ENCODE assay signal across 8 cellular contexts in genomic region chr9:92807757-92808725, GRCh38. TPM values are rescaled to one million over a fixed set of nuclear protein-coding genes. Genes with fewer than 3 reads are reported as not detected.
A peak's percentile ranks its signal among the peaks of the same experiment; 100 is the strongest.
DNase-seq lines count a peak whose midpoint lies in the region; ATAC-seq, FAIRE-seq and TF ChIP-seq lines count a peak whose summit lies in the region.

No MANE protein-coding gene starts in this region.

- no peaks in the 10 kb centered on the region for H3K79me1 ChIP-seq in IMR-90 (ENCODE audit: low read depth in 1 of 2, low read length in 2 of 2)

- H3K4me1 Mint-ChIP-seq in activated CD8-positive, alpha-beta T cell treated with anti-CD3 and anti-CD28 coated beads, Interleukin-2, amount 10 ng/mL, durations not matched to agents 7 days and 5 days (ENCODE audit: low read depth), result peaks cover 15% of the 10 kb centered on the region

- TF ChIP-seq POLR2A in A549 (IDR thresholded peaks at IDR 0.05; ENCODE audit: low read length), result no peak
- no peak for TF ChIP-seq POLR2A in IMR-90 (IDR thresholded peaks at IDR 0.05; ENCODE audit: low read depth, low read length)
- TF ChIP-seq POLR2A in vagina (IDR thresholded peaks at IDR 0.05), result no peak

- no peak overlapping the region for H3K23ac ChIP-seq in IMR-90 (ENCODE audit: low read depth, low read length)

- no peaks in the 10 kb centered on the region for H3K36me3 Mint-ChIP-seq in activated CD8-positive, alpha-beta T cell treated with anti-CD3 and anti-CD28 coated beads, Interleukin-2, amount 10 ng/mL, durations not matched to agents 7 days and 5 days (ENCODE audit: low read depth)

- no peak overlapping the region for H3K14ac ChIP-seq in IMR-90 (replicated peaks; ENCODE audit: low read depth, low read length)

- peak overlapping the region; percentile 35 for H3K4me3 Mint-ChIP-seq in activated CD8-positive, alpha-beta T cell treated with anti-CD3 and anti-CD28 coated beads, Interleukin-2, amount 10 ng/mL, durations not matched to agents 7 days and 5 days

- peak overlapping the region; percentile 39; the same call in 2 of the 3 replicates for H3K4me3 ChIP-seq in A549
- H3K4me3 ChIP-seq in IMR-90 (ENCODE audit: insufficient read depth, low read depth, low read length), result no peak overlapping the region
- H3K4me3 ChIP-seq in iPS-20b (ENCODE audit: low read length), result peak overlapping the region; percentile 58; the same call in 1 of the 2 replicates
- peak overlapping the region; percentile 10 to 39 for H3K4me3 ChIP-seq in vagina

- no peak overlapping the region for H4K91ac ChIP-seq in IMR-90 (ENCODE audit: insufficient read depth, low read depth, low read length)

- DNase-seq in A549 (ENCODE audit: low read depth in 1 of 2, low spot score in 1 of 2) (no peak), IMR-90 (no peak), vagina (ENCODE audit: extremely low spot score in 2 of 2) (no peak), CD1c-positive myeloid dendritic cell (ENCODE audit: extremely low spot score) (no peak), D721Med (ENCODE audit: insufficient read length, low spot score) (no peak)
- DNase-seq in activated CD8-positive, alpha-beta T cell treated with anti-CD3 and anti-CD28 coated beads, Interleukin-2, amount 10 ng/mL, durations not matched to agents 7 days and 5 days, result no peak

- H3K9me3 ChIP-seq in A549 (no peaks in the 10 kb centered on the region), IMR-90 (ENCODE audit: control insufficient read depth, insufficient read depth, low read length) (no peaks in the 10 kb centered on the region; the same call in 1 of the 2 replicates), iPS-20b (ENCODE audit: insufficient read depth, low read depth, low read length) (no peaks in the 10 kb centered on the region), vagina (no peaks in the 10 kb centered on the region)

- TF ChIP-seq RAD21 in A549 (conservative IDR thresholded peaks at IDR 0.05 in 1 of 2, IDR thresholded peaks at IDR 0.05 in 1 of 2), result no peak
- TF ChIP-seq RAD21 in IMR-90 (IDR thresholded peaks at IDR 0.05; ENCODE audit: low read length), result no peak

- no peak for TF ChIP-seq CTCF in A549 (IDR thresholded peaks at IDR 0.05)
- no peak for TF ChIP-seq CTCF in IMR-90 (conservative IDR thresholded peaks at IDR 0.05; ENCODE audit: low read depth, low read length)
- no peak for TF ChIP-seq CTCF in vagina (IDR thresholded peaks at IDR 0.05)
- no peak for TF ChIP-seq CTCF in D721Med (IDR thresholded peaks at IDR 0.05; ENCODE audit: insufficient read depth, missing control alignments)

- in situ Hi-C loops in IMR-90 (cut with MboI; ENCODE audit: low sequenced_read_pairs), result no loop called here

- no peak overlapping the region for H3K27ac Mint-ChIP-seq in activated CD8-positive, alpha-beta T cell treated with anti-CD3 and anti-CD28 coated beads, Interleukin-2, amount 10 ng/mL, durations not matched to agents 7 days and 5 days

- no peak overlapping the region for H3K56ac ChIP-seq in IMR-90 (ENCODE audit: extremely low read depth, insufficient read depth, low read length)

- H2AK5ac ChIP-seq in IMR-90 (ENCODE audit: low read depth, low read length), result no peak overlapping the region

- dilution Hi-C loops in IMR-90 (cut with HindIII; ENCODE audit: low sequenced_read_pairs, unreplicated experiment), result no loop called here

- WGBS in A549 (ENCODE audit: missing lambda C conversion rate), result 2% methylated on average over 9 of the region's 76 CpGs
- WGBS in IMR-90 (ENCODE audit: extremely low coverage in 2 of 2, insufficient read length in 1 of 2), 2 experiments, result 5% methylated on average over 57 of the region's 76 CpGs; no CpG with 5 or more reads in 1 of the 2 experiments

- H3K4me2 ChIP-seq in A549, result peak overlapping the region; percentile 91
- no peak overlapping the region for H3K4me2 ChIP-seq in IMR-90 (ENCODE audit: low read depth, low read length)

- intact Hi-C loops in IMR-90 (cut with micrococcal nuclease), result no loop called here
- intact Hi-C loops in vagina (cut with DNase I), result no loop called here

- H4K5ac ChIP-seq in IMR-90 (ENCODE audit: low read depth, low read length), result no peak overlapping the region

- peaks cover 67% of the 10 kb centered on the region for H3K27me3 ChIP-seq in IMR-90 (ENCODE audit: control insufficient read depth, insufficient read depth, low read length)
- H3K27me3 ChIP-seq in iPS-20b (ENCODE audit: insufficient read depth, low read length), result peaks cover 99% of the 10 kb centered on the region
- H3K27me3 ChIP-seq in vagina, result peaks cover 27% of the 10 kb centered on the region

- H3K27ac ChIP-seq in A549 (no peak overlapping the region), IMR-90 (ENCODE audit: insufficient read depth, low read length) (no peak overlapping the region), iPS-20b (ENCODE audit: low read length) (no peak overlapping the region), vagina (no peak overlapping the region)

- H3K4ac ChIP-seq in IMR-90 (ENCODE audit: low read depth, low read length), result no peak overlapping the region

- H2AFZ ChIP-seq in IMR-90 (replicated peaks; ENCODE audit: low read length, poor library complexity), result no peak overlapping the region

- TF ChIP-seq EP300 in A549 (IDR thresholded peaks at IDR 0.05), result no peak

- H2BK5ac ChIP-seq in IMR-90 (ENCODE audit: low read depth, low read length, poor library complexity, severe bottlenecking), result no peak overlapping the region

- H3K18ac ChIP-seq in IMR-90 (ENCODE audit: low read depth, low read length), result no peak overlapping the region

- H3K36me3 ChIP-seq in IMR-90 (ENCODE audit: control insufficient read depth, insufficient read depth, low read length) (no peaks in the 10 kb centered on the region), iPS-20b (ENCODE audit: insufficient read depth, low read depth, low read length) (no peaks in the 10 kb centered on the region), vagina (no peaks in the 10 kb centered on the region)

- FAIRE-seq in A549 (lab: Jason Lieb, UNC), result no peak
- no peak for FAIRE-seq in D721Med (lab: Jason Lieb, UNC)

- ATAC-seq in A549 (peak; percentile 62 to 67), IMR-90 (ENCODE audit: low read depth) (peak; percentile 4; the same call in 1 of the 2 replicates), GM18502 (IDR thresholded peaks at IDR 0.05; ENCODE audit: poor library complexity, unreplicated experiment) (no peak)
- peak; percentile 50 for ATAC-seq in activated CD8-positive, alpha-beta T cell treated with anti-CD3 and anti-CD28 coated beads, Interleukin-2, amount 10 ng/mL, durations not matched to agents 7 days and 5 days

- BruUV-seq in IMR-90 (replicated peaks; lab: Mats Ljungman, UMichigan), result no TSS peak

- H3K9ac ChIP-seq in IMR-90 (ENCODE audit: low read depth, low read length) (no peak overlapping the region), iPS-20b (ENCODE audit: low read depth, low read length) (no peak overlapping the region)

- H2AK9ac ChIP-seq in IMR-90 (replicated peaks; ENCODE audit: low read depth, low read length, poor library complexity), result no peak overlapping the region

- 0 out of 2 replicates have a peak, but pooled peaks cover 10% of the 10 kb centered on the region for H3K9me1 ChIP-seq in IMR-90 (ENCODE audit: insufficient read depth, low read length)

- no peak overlapping the region for H2BK20ac ChIP-seq in IMR-90 (ENCODE audit: low read depth, low read length)

- H3K27me3 Mint-ChIP-seq in activated CD8-positive, alpha-beta T cell treated with anti-CD3 and anti-CD28 coated beads, Interleukin-2, amount 10 ng/mL, durations not matched to agents 7 days and 5 days (ENCODE audit: low read depth), result peaks cover 46% of the 10 kb centered on the region

- H3K4me1 ChIP-seq in A549, result peaks cover 22% of the 10 kb centered on the region
- H3K4me1 ChIP-seq in IMR-90 (ENCODE audit: control insufficient read depth, insufficient read depth, low read length), result peaks cover 1% of the 10 kb centered on the region; the same call in 1 of the 2 replicates
- no peaks in the 10 kb centered on the region; the same call in 1 of the 2 replicates for H3K4me1 ChIP-seq in iPS-20b (ENCODE audit: insufficient read depth, low read length)
- peaks cover 31% of the 10 kb centered on the region for H3K4me1 ChIP-seq in vagina

- no peak overlapping the region for H2BK120ac ChIP-seq in IMR-90 (ENCODE audit: low read depth, low read length)

- H4K20me1 ChIP-seq in IMR-90 (ENCODE audit: insufficient read depth, low read length), result no peaks in the 10 kb centered on the region

- CTCF ChIA-PET in A549 (lab: Yijun Ruan, JAX), result interaction anchor here (0.6 to 1.9 kb wide), 4 partner anchors 16 to 191 kb away, joined by 3 to 8 read pairs (median 6); no protein-coding TSS in a partner anchor
- CTCF ChIA-PET in IMR-90 (lab: Yijun Ruan, JAX), result interaction anchor here (0.6 to 1.4 kb wide), 2 partner anchors 17 to 52 kb away, joined by 3 to 4 read pairs; no protein-coding TSS in a partner anchor
- CTCF ChIA-PET in activated CD8-positive, alpha-beta T cell treated with anti-CD3 and anti-CD28 coated beads, Interleukin-2, amount 10 ng/mL, durations not matched to agents 7 days and 5 days (lab: Charles Lee), result interaction anchor here (1.0 to 1.8 kb wide), 4 partner anchors 8 to 44 kb away, joined by 3 to 7 read pairs (median 6); partner anchors contain the start of gene BICD2

- POLR2A ChIA-PET in A549 (lab: Yijun Ruan, JAX) (no interaction called here), IMR-90 (lab: Charles Lee; ENCODE audit: unreplicated experiment) (no interaction called here)
- POLR2A ChIA-PET in activated CD8-positive, alpha-beta T cell treated with anti-CD3 and anti-CD28 coated beads, Interleukin-2, amount 10 ng/mL, durations not matched to agents 7 days and 5 days (lab: Charles Lee), result no interaction called here

- no peak overlapping the region for H4K8ac ChIP-seq in IMR-90 (ENCODE audit: low read depth in 2 of 2, low read length in 2 of 2)

- H2BK15ac ChIP-seq in IMR-90 (ENCODE audit: low read depth, low read length), result no peak overlapping the region

- H3K9me3 Mint-ChIP-seq in activated CD8-positive, alpha-beta T cell treated with anti-CD3 and anti-CD28 coated beads, Interleukin-2, amount 10 ng/mL, durations not matched to agents 7 days and 5 days (ENCODE audit: insufficient read depth), result no peaks in the 10 kb centered on the region

TF ChIP-seq in IMR-90, 13 proteins besides CTCF, POLR2A, EP300 and RAD21 (continues in another document):
- TF ChIP-seq MAZ (IDR thresholded peaks at IDR 0.05; ENCODE audit: borderline replicate concordance, low read depth, low read length), result no peak
- TF ChIP-seq CHD1 (IDR thresholded peaks at IDR 0.05; ENCODE audit: low read depth, low read length), result no peak

RNA-seq across cellular contexts. Expression of gene BICD2, which starts 43.4 kb away (rescaled TPM):
- 10.2 and 11.6 TPM in 2 replicates for polyA plus RNA-seq in A549 (2011; rRNA removed)
- 17.7 and 21.0 TPM in 2 replicates for polyA plus RNA-seq in A549 (2012; cell fraction: cytosol; rRNA removed)
- 21.3 and 28.6 TPM in 2 replicates for polyA plus RNA-seq in A549 (2012; cell fraction: nucleus; rRNA removed)
- polyA plus RNA-seq in A549 (2017; fragmentation: RNase III; extraction: RNeasy Plus Mini Kit Qiagen cat#74134 plus additional on column Dnase treatment), result 24.7 to 26.7 TPM (median 26.1 TPM) in 3 replicates
- 8.6 and 9.4 TPM in 2 replicates for polyA minus RNA-seq in A549 (2011; rRNA and poly(A)+ RNA removed)
- 35.7 and 42.2 TPM in 2 replicates for total RNA-seq in IMR-90 (2012; rRNA removed)
- polyA plus RNA-seq in IMR-90 (2012; rRNA removed), result 21.1 and 21.5 TPM in 2 replicates
- 13.1 and 22.4 TPM in 2 replicates for polyA plus RNA-seq in IMR-90 (2012; cell fraction: cytosol; rRNA removed)
- 13.6 and 16.6 TPM in 2 replicates for polyA plus RNA-seq in IMR-90 (2012; cell fraction: nucleus; rRNA removed; ENCODE audit: low replicate concordance)
- total RNA-seq in activated CD8-positive, alpha-beta T cell treated with anti-CD3 and anti-CD28 coated beads, Interleukin-2, amount 10 ng/mL, durations not matched to agents 7 days and 5 days, result 10 to 100 TPM; 31.9 to 32.5 TPM
- total RNA-seq in vagina, result 82.7 TPM
